11 cellular contexts compared by ENCODE assay signal in the genomic region with DNA sequence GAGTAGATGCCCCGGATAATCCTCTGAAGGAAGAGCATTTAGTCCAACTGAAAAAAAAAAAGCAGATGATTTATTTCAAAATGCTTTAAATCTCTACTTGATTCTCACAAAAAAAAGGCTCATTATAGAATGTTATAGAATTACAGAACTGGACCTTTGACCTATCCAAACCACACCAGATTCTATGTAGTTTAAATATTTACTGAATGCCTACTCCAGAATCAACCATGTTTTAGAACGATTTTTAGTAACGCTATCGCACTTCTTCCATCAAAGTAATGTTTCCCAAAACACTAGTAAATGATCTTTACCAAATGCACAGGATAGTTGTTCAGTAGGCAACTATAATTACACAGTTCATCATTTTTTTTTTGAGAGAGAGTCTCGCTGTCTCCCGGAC. TPM values are rescaled to one million over a fixed set of nuclear protein-coding genes. Genes with fewer than 3 reads are reported as not detected.
DNase-seq lines count a peak whose midpoint lies in the region; ATAC-seq, FAIRE-seq and TF ChIP-seq lines count a peak whose summit lies in the region.
"Had no signal": no experiment of that assay in that cellular context is flagged by ENCODE, and none has a peak within 500 bp of the region (broad histone marks: within the 10 kb centered on the region; RNA-seq: fewer than 3 reads in every experiment).

No MANE protein-coding gene starts in this region.

- H3K9me2 ChIP-seq in HCT116 (ENCODE audit: insufficient read depth), result no peaks in the 10 kb centered on the region

- no peak overlapping the region for H2AFZ ChIP-seq in HCT116 (ENCODE audit: low read depth, low read length, poor library complexity, severe bottlenecking)

- peak overlapping the region; percentile 96 for H3K4me3 Mint-ChIP-seq in activated naive CD8-positive, alpha-beta T cell
- H3K4me3 Mint-ChIP-seq in memory B cell, result peak overlapping the region; percentile 98

- H3K27ac ChIP-seq in BLaER1 treated with 17β-estradiol and CSF1 and Interleukin-3, amounts not matched to agents 10 nM and 100 nM, result peak overlapping the region in 7 of 11 experiments; percentile 97 to 100 (median 99); a peak in 10 of 22 replicates
- H3K27ac ChIP-seq in HCT116 (ENCODE audit: low read depth, low read length), result peak overlapping the region; percentile 81
- H3K27ac ChIP-seq in testis, result no peak overlapping the region

- DNase-seq in HCT116 (ENCODE audit: low read depth, low spot score) (no peak), memory B cell (ENCODE audit: low spot score in 2 of 2) (no peak), NCI-H69 (lab: John Stamatoyannopoulos, UW) (no peak), D721Med (ENCODE audit: insufficient read length, low spot score) (no peak), testis (no peak)
- DNase-seq: activated CD8-positive, alpha-beta memory T cell treated with anti-CD3 and anti-CD28 coated beads, Interleukin-2, amount 50 U/mL, for 48 hours; DMS79; NCI-H1417 had no signal

- peak overlapping the region; percentile 86 to 98 (median 93) for H3K4me2 ChIP-seq in BLaER1 treated with 17β-estradiol and CSF1 and Interleukin-3, amounts not matched to agents 10 nM and 100 nM
- H3K4me2 ChIP-seq in HCT116 (ENCODE audit: low read length), result peak overlapping the region; percentile 75

- peaks cover 53% of the 10 kb centered on the region for H3K4me1 Mint-ChIP-seq in activated naive CD8-positive, alpha-beta T cell (ENCODE audit: low read depth)
- peaks cover 33% of the 10 kb centered on the region for H3K4me1 Mint-ChIP-seq in memory B cell

- no peak for TF ChIP-seq RAD21 in HCT116 (IDR thresholded peaks at IDR 0.05; ENCODE audit: low read depth)

- TF ChIP-seq CTCF in HCT116 (IDR thresholded peaks at IDR 0.05 in 2 of 3, conservative IDR thresholded peaks at IDR 0.05 in 1 of 3; ENCODE audit: borderline replicate concordance in 1 of 3, insufficient read depth in 1 of 3, low read depth in 2 of 3, low read length in 2 of 3), result no peak
- TF ChIP-seq CTCF in D721Med (IDR thresholded peaks at IDR 0.05; ENCODE audit: insufficient read depth, missing control alignments), result no peak
- no peak for TF ChIP-seq CTCF in testis (IDR thresholded peaks at IDR 0.05)

- peaks cover 32% of the 10 kb centered on the region for H3K36me3 Mint-ChIP-seq in activated naive CD8-positive, alpha-beta T cell
- peaks cover 11% of the 10 kb centered on the region for H3K36me3 Mint-ChIP-seq in memory B cell

- ATAC-seq in HCT116 (no peak), memory B cell (ENCODE audit: low read depth) (no peak), HG03196 (IDR thresholded peaks at IDR 0.05; ENCODE audit: unreplicated experiment) (no peak)

- H3K36me3 ChIP-seq in BLaER1 treated with 17β-estradiol and CSF1 and Interleukin-3, amounts not matched to agents 10 nM and 100 nM, result peaks cover 48 to 70% (median 63%) of the 10 kb centered on the region in 11 experiments
- H3K36me3 ChIP-seq in HCT116 (ENCODE audit: control insufficient read depth in 1 of 2, insufficient read depth in 2 of 2, low read length in 2 of 2) (peaks cover 14 to 32% of the 10 kb centered on the region in 2 experiments; a peak in 3 of 4 replicates), testis (ENCODE audit: low read depth, missing control alignments) (no peaks in the 10 kb centered on the region)

- POLR2A ChIA-PET in HCT116 (lab: Charles Lee), result interaction anchor here (1.1 kb wide), 1 partner anchor 268 kb away, joined by 3 read pairs; no protein-coding TSS in a partner anchor

- peak overlapping the region in 9 of 10 experiments; percentile 78 to 93 (median 90); a peak in 16 of 20 replicates for H3K4me3 ChIP-seq in BLaER1 treated with 17β-estradiol and CSF1 and Interleukin-3, amounts not matched to agents 10 nM and 100 nM
- H3K4me3 ChIP-seq in HCT116 (replicated peaks in 1 of 2; ENCODE audit: low read depth in 1 of 2, low read length in 2 of 2) (no peak overlapping the region), testis (no peak overlapping the region)

- FAIRE-seq in D721Med (lab: Jason Lieb, UNC), result no peak

- H3K27ac Mint-ChIP-seq in activated naive CD8-positive, alpha-beta T cell, result peak overlapping the region; percentile 97
- H3K27ac Mint-ChIP-seq in memory B cell, result peak overlapping the region; percentile 99

- BruUV-seq in HCT116 (replicated peaks; lab: Mats Ljungman, UMichigan), result no TSS peak

- no peak for TF ChIP-seq POLR2A in HCT116 (IDR thresholded peaks at IDR 0.05; ENCODE audit: borderline replicate concordance, extremely low read depth, insufficient read depth, insufficient read length)
- TF ChIP-seq POLR2A in testis (IDR thresholded peaks at IDR 0.05), result no peak

- H3K79me2 ChIP-seq in HCT116 (ENCODE audit: insufficient read depth, low read length), result peaks cover 75% of the 10 kb centered on the region

- no peaks in the 10 kb centered on the region for H3K27me3 ChIP-seq in BLaER1 treated with 17β-estradiol and CSF1 and Interleukin-3, amounts not matched to agents 10 nM and 100 nM
- H3K27me3 ChIP-seq in HCT116 (ENCODE audit: insufficient read depth, low read length), result no peaks in the 10 kb centered on the region
- no peaks in the 10 kb centered on the region for H3K27me3 ChIP-seq in testis

- RAD21 ChIA-PET in HCT116 (lab: Charles Lee; ENCODE audit: low non-redundant PET in 1 of 2, low total read pairs in 2 of 2, uncharacterized antibody in 2 of 2, unreplicated experiment in 2 of 2), result no interaction called here

- H4K20me1 ChIP-seq in BLaER1 treated with 17β-estradiol and CSF1 and Interleukin-3, amounts not matched to agents 10 nM and 100 nM, result peaks cover 64 to 74% (median 70%) of the 10 kb centered on the region in 11 experiments
- peaks cover 29% of the 10 kb centered on the region; the same call in 1 of the 2 replicates for H4K20me1 ChIP-seq in HCT116 (ENCODE audit: insufficient read depth)

- CTCF ChIA-PET in HCT116 (lab: Charles Lee), result no interaction called here

- peaks cover 20 to 75% (median 34%) of the 10 kb centered on the region in 10 experiments for H3K4me1 ChIP-seq in BLaER1 treated with 17β-estradiol and CSF1 and Interleukin-3, amounts not matched to agents 10 nM and 100 nM
- peaks cover 12 to 56% of the 10 kb centered on the region in 2 experiments for H3K4me1 ChIP-seq in HCT116 (ENCODE audit: control insufficient read depth in 1 of 2, insufficient read depth in 2 of 2, low read length in 2 of 2)
- peaks cover 10% of the 10 kb centered on the region for H3K4me1 ChIP-seq in testis

- peak overlapping the region in 10 of 11 experiments; percentile 97 to 100 (median 98); a peak in 16 of 22 replicates for H3K9ac ChIP-seq in BLaER1 treated with 17β-estradiol and CSF1 and Interleukin-3, amounts not matched to agents 10 nM and 100 nM
- H3K9ac ChIP-seq in HCT116 (ENCODE audit: low read length), result peak overlapping the region; percentile 92

- no peaks in the 10 kb centered on the region for H3K9me3 ChIP-seq in BLaER1 treated with 17β-estradiol and CSF1 and Interleukin-3, amounts not matched to agents 10 nM and 100 nM (replicated peaks in 1 of 11)
- H3K9me3 ChIP-seq in HCT116 (ENCODE audit: control insufficient read depth in 1 of 2, insufficient read depth in 1 of 2, low read depth in 1 of 2, low read length in 2 of 2) (no peaks in the 10 kb centered on the region), testis (no peaks in the 10 kb centered on the region)

- WGBS in testis, 2 donors, result 70 to 80% methylated on average over 6 of the region's 6 CpGs

- no peaks in the 10 kb centered on the region for H3K9me3 Mint-ChIP-seq in activated naive CD8-positive, alpha-beta T cell (ENCODE audit: low read depth)
- H3K9me3 Mint-ChIP-seq in memory B cell, result no peaks in the 10 kb centered on the region

- no peaks in the 10 kb centered on the region for H3K27me3 Mint-ChIP-seq in activated naive CD8-positive, alpha-beta T cell
- H3K27me3 Mint-ChIP-seq in memory B cell, result no peaks in the 10 kb centered on the region

- intact Hi-C loops in HCT116 (cut with micrococcal nuclease) (no loop called here), testis (cut with DNase I; ENCODE audit: low total_unique reads) (no loop called here)

TF ChIP-seq in HCT116, 20 proteins besides CTCF, POLR2A, EP300 and RAD21 (continues in another document):
- TF ChIP-seq CEBPB (IDR thresholded peaks at IDR 0.05; ENCODE audit: low read depth) (no peak), ZFX (IDR thresholded peaks at IDR 0.05) (no peak), YY1 (IDR thresholded peaks at IDR 0.05; ENCODE audit: extremely low read depth, insufficient replicate concordance, low read depth, low read length) (no peak), TCF7L2 (IDR thresholded peaks at IDR 0.05; ENCODE audit: borderline replicate concordance, extremely low read depth, insufficient read depth, insufficient read length) (no peak), SIN3A (IDR thresholded peaks at IDR 0.05; ENCODE audit: low read depth) (no peak), EZH2phosphoT487 (IDR thresholded peaks at IDR 0.05; ENCODE audit: borderline replicate concordance) (no peak), POLR2AphosphoS5 (IDR thresholded peaks at IDR 0.05; ENCODE audit: low read depth, low read length) (no peak), FOSL1 (IDR thresholded peaks at IDR 0.05; ENCODE audit: low read depth) (no peak), SRF (IDR thresholded peaks at IDR 0.05; ENCODE audit: low read depth) (no peak)
- TF ChIP-seq, protein P1, sequence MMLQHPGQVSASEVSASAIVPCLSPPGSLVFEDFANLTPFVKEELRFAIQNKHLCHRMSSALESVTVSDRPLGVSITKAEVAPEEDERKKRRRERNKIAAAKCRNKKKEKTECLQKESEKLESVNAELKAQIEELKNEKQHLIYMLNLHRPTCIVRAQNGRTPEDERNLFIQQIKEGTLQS (IDR thresholded peaks at IDR 0.05), result no peak
- TF ChIP-seq, protein P2, sequence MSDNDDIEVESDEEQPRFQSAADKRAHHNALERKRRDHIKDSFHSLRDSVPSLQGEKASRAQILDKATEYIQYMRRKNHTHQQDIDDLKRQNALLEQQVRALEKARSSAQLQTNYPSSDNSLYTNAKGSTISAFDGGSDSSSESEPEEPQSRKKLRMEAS (IDR thresholded peaks at IDR 0.05), result no peak

RNA-seq across cellular contexts. Expression of a gene that starts 2.6 kb away (rescaled TPM):
- 1,825 TPM for total RNA-seq in HCT116 (2021; ENCODE audit: unreplicated experiment)
- 5,659 and 7,428 TPM in 2 replicates for polyA plus RNA-seq in HCT116 (2012)
- total RNA-seq in testis, result 1,000 to 10,000 TPM; 2,556 to 3,974 TPM
- polyA plus RNA-seq in testis (ENCODE audit: insufficient read depth, low read depth, low replicate concordance), result 1,765 TPM

RNA-seq across cellular contexts. Expression of a gene that starts 15.1 kb away (rescaled TPM):
- total RNA-seq in HCT116 (2021; ENCODE audit: unreplicated experiment), result 34.6 TPM
- polyA plus RNA-seq in HCT116 (2012), result 13.1 and 20.6 TPM in 2 replicates
- total RNA-seq in testis, result 10 to 100 TPM; 23.8 to 35.8 TPM
- 85.7 TPM for polyA plus RNA-seq in testis (ENCODE audit: insufficient read depth, low read depth, low replicate concordance)

RNA-seq across cellular contexts. Expression of a gene that starts 36.8 kb away (rescaled TPM):
- total RNA-seq in HCT116 (2021; ENCODE audit: unreplicated experiment) (212 TPM), testis (100 to 1,000 TPM; 102 to 114 TPM)
- polyA plus RNA-seq in HCT116 (2012), result 349 and 403 TPM in 2 replicates
- 193 TPM for polyA plus RNA-seq in testis (ENCODE audit: insufficient read depth, low read depth, low replicate concordance)

RNA-seq across cellular contexts. Expression of a gene that starts 37.0 kb away (rescaled TPM):
- total RNA-seq in HCT116 (2021; ENCODE audit: unreplicated experiment), result 22.9 TPM
- 8.5 and 12.1 TPM in 2 replicates for polyA plus RNA-seq in HCT116 (2012)
- 10 to 100 TPM; 88.8 to 89.1 TPM for total RNA-seq in testis
- 58.3 TPM for polyA plus RNA-seq in testis (ENCODE audit: insufficient read depth, low read depth, low replicate concordance)

RNA-seq across cellular contexts. Expression of a gene that starts 51.4 kb away (rescaled TPM):
- total RNA-seq in HCT116 (2021; ENCODE audit: unreplicated experiment) (13.7 TPM), testis (10 to 100 TPM; 15.3 to 18.2 TPM)
- 6.0 and 6.9 TPM in 2 replicates for polyA plus RNA-seq in HCT116 (2012)
- polyA plus RNA-seq in testis (ENCODE audit: insufficient read depth, low read depth, low replicate concordance), result 12.7 TPM

Comparison
In these comparisons a context has a peak if more than half of its experiments do, and no peak if none do; other contexts are left out.
1. H3K27ac ChIP-seq: peak in BLaER1 treated with 17β-estradiol and CSF1 and Interleukin-3, amounts not matched to agents 10 nM and 100 nM (7 of 11) and HCT116 (single experiment); none in testis (0 of 2).
2. H3K4me3 ChIP-seq: peak in BLaER1 treated with 17β-estradiol and CSF1 and Interleukin-3, amounts not matched to agents 10 nM and 100 nM (9 of 10); none in HCT116 (0 of 2) and testis (0 of 2).